In the genomic region with DNA sequence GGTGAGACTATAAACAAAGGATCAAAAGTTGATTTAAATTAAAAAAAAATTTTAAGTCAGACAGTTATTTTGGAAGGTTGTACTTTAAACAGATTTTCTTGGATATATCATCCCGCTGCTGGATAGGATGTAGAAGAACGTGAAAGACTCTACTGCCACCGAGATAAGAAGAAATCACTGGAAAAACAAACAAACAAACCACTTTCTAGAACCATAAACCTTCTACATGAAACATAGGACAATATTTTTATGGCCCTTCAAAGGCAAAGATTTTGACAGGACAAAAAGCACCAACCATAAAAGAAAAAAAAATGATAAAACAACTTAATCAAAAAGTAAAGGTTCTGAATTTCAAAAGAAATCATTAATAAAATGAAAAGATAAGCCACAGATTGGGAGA, we compare ENCODE assay signal across 23 cellular contexts.
"Had no signal": no experiment of that assay in that cellular context is flagged by ENCODE, and none has a peak within 500 bp of the region (broad histone marks: within the 10 kb centered on the region; RNA-seq: fewer than 3 reads in every experiment).

No MANE protein-coding gene starts in this region.

- H3K27ac ChIP-seq: SJCRH30 had no signal

- H3K27me3 ChIP-seq: SJCRH30 had no signal

- ATAC-seq: HepG2, Panc1, PC-3, Right ventricle myocardium inferior, SK-N-SH treated with all-trans-retinoic acid at 6 μM for 48 hours had no signal

- H3K9me3 ChIP-seq: SJCRH30 had no signal

- DNase-seq: IMR-90, Karpas-422, KG1, MM.1S, NCI-H1092 treated with DMSO at 0.1 percent for 48 hours, NCI-H1436, NCI-H187, NCI-H2029, NCI-H2081 treated with DMSO at 0.1 percent for 48 hours, NCI-H2171, NCI-H226, NCI-H446, NCI-H510A, NCI-H524 treated with DMSO at 0.1 percent for 48 hours, NCI-H69, NCI-H774, PC-3, SHP77 treated with DMSO at 0.1 percent for 48 hours, SJCRH30 had no signal

- H3K36me3 ChIP-seq: SJCRH30 had no signal

- H3K4me3 ChIP-seq: SJCRH30 had no signal

- H3K4me1 ChIP-seq: SJCRH30 had no signal
